ENCODE assay signal across 23 cellular contexts in the genomic region with DNA sequence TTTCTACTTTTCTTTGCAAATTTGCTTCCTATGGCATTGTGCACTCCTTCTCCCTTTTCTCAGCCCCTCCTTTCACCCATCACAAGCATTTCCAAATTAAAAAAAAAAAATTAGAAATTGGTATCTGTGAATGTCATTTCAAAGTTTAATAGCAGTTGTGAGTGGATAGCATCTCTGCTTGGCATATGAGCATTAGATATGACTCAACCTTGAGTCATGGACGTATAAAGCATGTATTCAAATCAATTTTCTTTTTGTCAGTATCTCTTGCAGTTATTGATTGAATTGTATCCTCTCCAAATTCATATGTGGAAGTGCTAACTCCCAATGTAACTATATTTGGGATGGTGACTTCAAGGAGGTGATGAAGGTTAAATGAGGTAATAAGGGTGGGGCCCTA.
"Had no signal": no experiment of that assay in that cellular context is flagged by ENCODE, and none has a peak within 500 bp of the region (broad histone marks: within the 10 kb centered on the region; RNA-seq: fewer than 3 reads in every experiment).

No MANE protein-coding gene starts in this region.

- FAIRE-seq: colon, TTC549 had no signal

- H3K27ac Mint-ChIP-seq: activated CD4-positive, alpha-beta memory T cell treated with anti-CD3 and anti-CD28 coated beads for 36 hours; activated CD4-positive, alpha-beta T cell treated with anti-CD3 and anti-CD28 coated beads for 36 hours; activated naive CD4-positive, alpha-beta T cell treated with anti-CD3 and anti-CD28 coated beads for 36 hours; activated T-helper 2 cell treated with anti-CD3 and anti-CD28 coated beads, Interferon-gamma antibody, Interleukin-2, Interleukin-4, amounts not matched to agents 10 μg/mL and 5 μg/mL and 100 μg/mL, durations not matched to agents 14 hours and 24 hours and 36 hours; brain; endodermal cell; nephron progenitor cell; stimulated activated memory B cell treated with anti-CD40 and anti-IgM and Interleukin-4, amounts not matched to agents 10 μg/mL and 1 μg/mL and 100 μg/mL, for 72 hours; T-helper 2 cell treated with Interferon-gamma antibody and Interleukin-4, amounts not matched to agents 5 μg/mL and 100 μg/mL, for 36 hours had no signal

- H3K9me3 ChIP-seq: spleen, thoracic aorta, upper lobe of left lung had no signal

- H3K27ac ChIP-seq: spleen, thoracic aorta, upper lobe of left lung had no signal

- ATAC-seq: activated CD4-positive, alpha-beta T cell treated with anti-CD3 and anti-CD28 coated beads for 36 hours; stimulated activated memory B cell treated with anti-CD40 and anti-IgM and Interleukin-4, amounts not matched to agents 10 μg/mL and 1 μg/mL and 100 μg/mL, for 72 hours had no signal

- H3K27me3 ChIP-seq: spleen, upper lobe of left lung had no signal

- H3K4me3 ChIP-seq: spleen, thoracic aorta, upper lobe of left lung had no signal

- H3K4me1 ChIP-seq: spleen, upper lobe of left lung had no signal

- DNase-seq: activated CD4-positive, alpha-beta memory T cell treated with anti-CD3 and anti-CD28 coated beads for 36 hours; activated CD4-positive, alpha-beta T cell treated with anti-CD3 and anti-CD28 coated beads for 36 hours; activated naive CD4-positive, alpha-beta T cell treated with anti-CD3 and anti-CD28 coated beads for 36 hours; activated T-cell treated with anti-CD3 and anti-CD28 coated beads for 4 hours; anterior cingulate cortex; central memory CD4-positive, alpha-beta T cell; endodermal cell; erythroblast; islet precursor cell; midbrain; nephron progenitor cell; occipital lobe; retina; spleen; stimulated activated CD4-positive, alpha-beta T cell treated with anti-CD3 and anti-CD28 coated beads, Interleukin-4, amount 100 ng/mL, for 4 hours; upper lobe of left lung had no signal

- H3K36me3 Mint-ChIP-seq: activated CD4-positive, alpha-beta memory T cell treated with anti-CD3 and anti-CD28 coated beads for 36 hours; brain; stimulated activated memory B cell treated with anti-CD40 and anti-IgM and Interleukin-4, amounts not matched to agents 10 μg/mL and 1 μg/mL and 100 μg/mL, for 72 hours had no signal

- H3K9me3 Mint-ChIP-seq: activated CD4-positive, alpha-beta memory T cell treated with anti-CD3 and anti-CD28 coated beads for 36 hours; activated naive CD4-positive, alpha-beta T cell treated with anti-CD3 and anti-CD28 coated beads for 36 hours; activated T-helper 2 cell treated with anti-CD3 and anti-CD28 coated beads, Interferon-gamma antibody, Interleukin-2, Interleukin-4, amounts not matched to agents 10 μg/mL and 5 μg/mL and 100 μg/mL, durations not matched to agents 14 hours and 24 hours and 36 hours; stimulated activated memory B cell treated with anti-CD40 and anti-IgM and Interleukin-4, amounts not matched to agents 10 μg/mL and 1 μg/mL and 100 μg/mL, for 72 hours; T-helper 2 cell treated with Interferon-gamma antibody and Interleukin-4, amounts not matched to agents 5 μg/mL and 100 μg/mL, for 36 hours had no signal

- H3K4me3 Mint-ChIP-seq: activated CD4-positive, alpha-beta memory T cell treated with anti-CD3 and anti-CD28 coated beads for 36 hours; activated CD4-positive, alpha-beta T cell treated with anti-CD3 and anti-CD28 coated beads for 36 hours; activated naive CD4-positive, alpha-beta T cell treated with anti-CD3 and anti-CD28 coated beads for 36 hours; brain; endodermal cell; nephron progenitor cell; stimulated activated memory B cell treated with anti-CD40 and anti-IgM and Interleukin-4, amounts not matched to agents 10 μg/mL and 1 μg/mL and 100 μg/mL, for 72 hours; T-helper 2 cell treated with Interferon-gamma antibody and Interleukin-4, amounts not matched to agents 5 μg/mL and 100 μg/mL, for 36 hours had no signal

- H3K27me3 Mint-ChIP-seq: brain had no signal

- H3K4me1 Mint-ChIP-seq: activated CD4-positive, alpha-beta T cell treated with anti-CD3 and anti-CD28 coated beads for 36 hours had no signal

- H3K36me3 ChIP-seq: spleen, thoracic aorta, upper lobe of left lung had no signal
